ENCODE assay signal across 9 cellular contexts in the genomic region with DNA sequence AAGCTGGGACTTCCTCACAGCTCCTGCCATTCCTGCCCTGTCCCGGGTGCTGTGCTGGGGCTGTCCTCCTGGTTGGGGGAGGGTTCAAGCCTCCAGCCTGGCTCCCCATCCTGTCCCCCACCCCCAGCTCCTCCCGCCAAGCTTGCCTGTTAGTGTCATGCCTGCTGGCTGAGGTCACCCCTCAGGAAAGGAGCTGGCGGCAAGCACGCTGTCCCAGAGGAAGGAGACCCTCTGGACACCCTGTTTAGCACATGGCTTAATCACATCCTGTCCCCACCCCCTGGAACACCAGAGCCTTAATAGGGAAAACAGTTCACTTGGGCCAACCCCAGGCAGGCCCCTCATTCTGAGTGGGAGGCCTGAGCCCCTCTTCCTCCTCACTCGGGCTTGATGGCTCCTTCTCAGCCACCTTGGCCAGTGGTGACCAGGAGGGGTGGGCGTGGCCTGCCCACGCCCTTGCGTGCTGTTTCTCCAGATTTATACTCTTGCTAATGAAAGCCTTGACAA. TPM values are rescaled to one million over a fixed set of nuclear protein-coding genes. Genes with fewer than 3 reads are reported as not detected.
DNase-seq lines count a peak whose midpoint lies in the region; ATAC-seq and TF ChIP-seq lines count a peak whose summit lies in the region.
"Had no signal": no experiment of that assay in that cellular context is flagged by ENCODE, and none has a peak within 500 bp of the region (broad histone marks: within the 10 kb centered on the region; RNA-seq: fewer than 3 reads in every experiment).

No MANE protein-coding gene starts in this region.

- no peaks in the 10 kb centered on the region for H3K9me3 ChIP-seq in HEK293 (ENCODE audit: control insufficient read depth, insufficient read depth, low read depth, low read length)
- H3K9me3 ChIP-seq in stomach smooth muscle (ENCODE audit: control insufficient read depth in 2 of 2, low read length in 2 of 2): no peaks in the 10 kb centered on the region

- no peak overlapping the region for H3K9ac ChIP-seq in stomach smooth muscle (ENCODE audit: low read length in 2 of 2)

- H3K4me1 ChIP-seq in HEK293 (ENCODE audit: control insufficient read depth, insufficient read depth, low read length) (no peaks in the 10 kb centered on the region), stomach smooth muscle (ENCODE audit: control insufficient read depth, insufficient read depth, low read length) (peaks cover 54% of the 10 kb centered on the region)

- no peak for TF ChIP-seq CTCF in HEK293 (tag by site-specific recombination; IDR thresholded peaks at IDR 0.05)

- POLR2A ChIA-PET in HEK293 (lab: Yijun Ruan, JAX): no interaction called here

- H3K4me3 ChIP-seq in HEK293 (ENCODE audit: low read depth, low read length): no peak overlapping the region
- peak overlapping the region in 1 of 2 donors; percentile 29 for H3K4me3 ChIP-seq in stomach smooth muscle (ENCODE audit: low read length in 2 of 2)

- DNase-seq in astrocyte of the hippocampus (ENCODE audit: low read depth, low spot score) (peak; percentile 84), iris pigment epithelial cell (ENCODE audit: low read depth) (peak; percentile 44), HT-29 (ENCODE audit: low spot score) (no peak)
- DNase-seq: stimulated activated naive CD4-positive, alpha-beta T cell had no signal

- H3K27ac ChIP-seq in HEK293 (ENCODE audit: extremely low read depth, low read depth, low read length) (no peak overlapping the region), stomach smooth muscle (ENCODE audit: low read length) (peak overlapping the region; percentile 6)

- H3K27me3 ChIP-seq in stomach smooth muscle (ENCODE audit: control insufficient read depth in 1 of 2, insufficient read depth in 2 of 2, low read length in 2 of 2): no peaks in the 10 kb centered on the region

- CTCF ChIA-PET in HEK293 (lab: Yijun Ruan, JAX): no interaction called here

- ATAC-seq in GM19395 (IDR thresholded peaks at IDR 0.05; ENCODE audit: unreplicated experiment) (no peak), GM21529 (IDR thresholded peaks at IDR 0.05; ENCODE audit: unreplicated experiment) (no peak)
- ATAC-seq in activated CD4-positive, CD25-positive, alpha-beta regulatory T cell treated with anti-CD3 and anti-CD28 coated beads, Interleukin-2, amount 50 U/mL, for 24 hours: no peak

- H3K36me3 ChIP-seq in HEK293 (ENCODE audit: control insufficient read depth in 2 of 2, insufficient read depth in 1 of 2, low read length in 2 of 2) (peaks cover 0 to 64% of the 10 kb centered on the region in 2 experiments; a peak in 1 of 3 replicates), stomach smooth muscle (ENCODE audit: control insufficient read depth in 2 of 2, insufficient read depth in 2 of 2, low read length in 2 of 2) (peaks cover 24 to 35% of the 10 kb centered on the region in 2 donors)

TF ChIP-seq in HEK293, 187 proteins besides CTCF, POLR2A, EP300 and RAD21 (continues in another document):
- TF ChIP-seq ZNF239 (tag by site-specific recombination; IDR thresholded peaks at IDR 0.05): no peak
- no peak for TF ChIP-seq ZNF112 (tag by site-specific recombination; IDR thresholded peaks at IDR 0.05)
- TF ChIP-seq, protein P1, sequence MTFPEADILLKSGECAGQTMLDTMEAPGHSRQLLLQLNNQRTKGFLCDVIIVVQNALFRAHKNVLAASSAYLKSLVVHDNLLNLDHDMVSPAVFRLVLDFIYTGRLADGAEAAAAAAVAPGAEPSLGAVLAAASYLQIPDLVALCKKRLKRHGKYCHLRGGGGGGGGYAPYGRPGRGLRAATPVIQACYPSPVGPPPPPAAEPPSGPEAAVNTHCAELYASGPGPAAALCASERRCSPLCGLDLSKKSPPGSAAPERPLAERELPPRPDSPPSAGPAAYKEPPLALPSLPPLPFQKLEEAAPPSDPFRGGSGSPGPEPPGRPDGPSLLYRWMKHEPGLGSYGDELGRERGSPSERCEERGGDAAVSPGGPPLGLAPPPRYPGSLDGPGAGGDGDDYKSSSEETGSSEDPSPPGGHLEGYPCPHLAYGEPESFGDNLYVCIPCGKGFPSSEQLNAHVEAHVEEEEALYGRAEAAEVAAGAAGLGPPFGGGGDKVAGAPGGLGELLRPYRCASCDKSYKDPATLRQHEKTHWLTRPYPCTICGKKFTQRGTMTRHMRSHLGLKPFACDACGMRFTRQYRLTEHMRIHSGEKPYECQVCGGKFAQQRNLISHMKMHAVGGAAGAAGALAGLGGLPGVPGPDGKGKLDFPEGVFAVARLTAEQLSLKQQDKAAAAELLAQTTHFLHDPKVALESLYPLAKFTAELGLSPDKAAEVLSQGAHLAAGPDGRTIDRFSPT (tag by site-specific recombination; IDR thresholded peaks at IDR 0.05): no peak
- no peak for TF ChIP-seq ZNF138 (tag by site-specific recombination; IDR thresholded peaks at IDR 0.05; ENCODE audit: borderline replicate concordance)
- TF ChIP-seq ZNF530 (tag by site-specific recombination; IDR thresholded peaks at IDR 0.05; ENCODE audit: low read depth): no peak
- TF ChIP-seq, protein P2, sequence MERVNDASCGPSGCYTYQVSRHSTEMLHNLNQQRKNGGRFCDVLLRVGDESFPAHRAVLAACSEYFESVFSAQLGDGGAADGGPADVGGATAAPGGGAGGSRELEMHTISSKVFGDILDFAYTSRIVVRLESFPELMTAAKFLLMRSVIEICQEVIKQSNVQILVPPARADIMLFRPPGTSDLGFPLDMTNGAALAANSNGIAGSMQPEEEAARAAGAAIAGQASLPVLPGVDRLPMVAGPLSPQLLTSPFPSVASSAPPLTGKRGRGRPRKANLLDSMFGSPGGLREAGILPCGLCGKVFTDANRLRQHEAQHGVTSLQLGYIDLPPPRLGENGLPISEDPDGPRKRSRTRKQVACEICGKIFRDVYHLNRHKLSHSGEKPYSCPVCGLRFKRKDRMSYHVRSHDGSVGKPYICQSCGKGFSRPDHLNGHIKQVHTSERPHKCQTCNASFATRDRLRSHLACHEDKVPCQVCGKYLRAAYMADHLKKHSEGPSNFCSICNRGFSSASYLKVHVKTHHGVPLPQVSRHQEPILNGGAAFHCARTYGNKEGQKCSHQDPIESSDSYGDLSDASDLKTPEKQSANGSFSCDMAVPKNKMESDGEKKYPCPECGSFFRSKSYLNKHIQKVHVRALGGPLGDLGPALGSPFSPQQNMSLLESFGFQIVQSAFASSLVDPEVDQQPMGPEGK (tag by site-specific recombination; IDR thresholded peaks at IDR 0.05): peak; percentile 44; the same call in 1 of the 2 replicates
- no peak for TF ChIP-seq ZNF670 (tag by site-specific recombination; IDR thresholded peaks at IDR 0.05; ENCODE audit: low read depth)
- TF ChIP-seq ZBTB8A (tag by site-specific recombination; IDR thresholded peaks at IDR 0.05): no peak
- no peak for TF ChIP-seq ZFP37 (tag by site-specific recombination; IDR thresholded peaks at IDR 0.05)
- TF ChIP-seq HOXD13 (CRISPR knock-in tag; IDR thresholded peaks at IDR 0.05; ENCODE audit: borderline replicate concordance): no peak
- TF ChIP-seq ZNF433 (tag by site-specific recombination; IDR thresholded peaks at IDR 0.05; ENCODE audit: low read depth): no peak
- TF ChIP-seq, protein P3, sequence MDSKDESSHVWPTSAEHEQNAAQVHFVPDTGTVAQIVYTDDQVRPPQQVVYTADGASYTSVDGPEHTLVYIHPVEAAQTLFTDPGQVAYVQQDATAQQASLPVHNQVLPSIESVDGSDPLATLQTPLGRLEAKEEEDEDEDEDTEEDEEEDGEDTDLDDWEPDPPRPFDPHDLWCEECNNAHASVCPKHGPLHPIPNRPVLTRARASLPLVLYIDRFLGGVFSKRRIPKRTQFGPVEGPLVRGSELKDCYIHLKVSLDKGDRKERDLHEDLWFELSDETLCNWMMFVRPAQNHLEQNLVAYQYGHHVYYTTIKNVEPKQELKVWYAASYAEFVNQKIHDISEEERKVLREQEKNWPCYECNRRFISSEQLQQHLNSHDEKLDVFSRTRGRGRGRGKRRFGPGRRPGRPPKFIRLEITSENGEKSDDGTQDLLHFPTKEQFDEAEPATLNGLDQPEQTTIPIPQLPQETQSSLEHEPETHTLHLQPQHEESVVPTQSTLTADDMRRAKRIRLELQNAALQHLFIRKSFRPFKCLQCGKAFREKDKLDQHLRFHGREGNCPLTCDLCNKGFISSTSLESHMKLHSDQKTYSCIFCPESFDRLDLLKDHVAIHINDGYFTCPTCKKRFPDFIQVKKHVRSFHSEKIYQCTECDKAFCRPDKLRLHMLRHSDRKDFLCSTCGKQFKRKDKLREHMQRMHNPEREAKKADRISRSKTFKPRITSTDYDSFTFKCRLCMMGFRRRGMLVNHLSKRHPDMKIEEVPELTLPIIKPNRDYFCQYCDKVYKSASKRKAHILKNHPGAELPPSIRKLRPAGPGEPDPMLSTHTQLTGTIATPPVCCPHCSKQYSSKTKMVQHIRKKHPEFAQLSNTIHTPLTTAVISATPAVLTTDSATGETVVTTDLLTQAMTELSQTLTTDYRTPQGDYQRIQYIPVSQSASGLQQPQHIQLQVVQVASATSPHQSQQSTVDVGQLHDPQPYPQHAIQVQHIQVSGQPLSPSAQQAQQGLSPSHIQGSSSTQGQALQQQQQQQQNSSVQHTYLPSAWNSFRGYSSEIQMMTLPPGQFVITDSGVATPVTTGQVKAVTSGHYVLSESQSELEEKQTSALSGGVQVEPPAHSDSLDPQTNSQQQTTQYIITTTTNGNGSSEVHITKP (tag by site-specific recombination; IDR thresholded peaks at IDR 0.05): peak; percentile 47; the same call in 1 of the 2 replicates
- TF ChIP-seq PRDM6 (tag by site-specific recombination; IDR thresholded peaks at IDR 0.05): no peak

RNA-seq across cellular contexts. Expression of gene PHYHD1, which starts 9.2 kb away (rescaled TPM):
- total RNA-seq in HT-29 (2014; rRNA removed; shearing (Covaris generic)): not detected in 2 replicates

RNA-seq across cellular contexts. Expression of gene LRRC8A, which starts 29.6 kb away (rescaled TPM):
- 39.5 and 43.2 TPM in 2 replicates for total RNA-seq in HT-29 (2014; rRNA removed; shearing (Covaris generic))

RNA-seq across cellular contexts. Expression of gene KYAT1, which starts 29.8 kb away (rescaled TPM):
- total RNA-seq in HT-29 (2014; rRNA removed; shearing (Covaris generic)): 10.4 and 11.8 TPM in 2 replicates

RNA-seq across cellular contexts. Expression of gene DOLK, which starts 35.8 kb away (rescaled TPM):
- total RNA-seq in HT-29 (2014; rRNA removed; shearing (Covaris generic)): 27.6 and 29.0 TPM in 2 replicates

RNA-seq across cellular contexts. Expression of gene NUP188, which starts 35.9 kb away (rescaled TPM):
- 55.8 and 75.5 TPM in 2 replicates for total RNA-seq in HT-29 (2014; rRNA removed; shearing (Covaris generic))
